11 cellular contexts compared by ENCODE assay signal in genomic region chr17:49971848-49972485, GRCh38. TPM values are rescaled to one million over a fixed set of nuclear protein-coding genes. Genes with fewer than 3 reads are reported as not detected.
DNase-seq lines count a peak whose midpoint lies in the region; ATAC-seq and TF ChIP-seq lines count a peak whose summit lies in the region.
"Had no signal": no experiment of that assay in that cellular context is flagged by ENCODE, and none has a peak within 500 bp of the region (broad histone marks: within the 10 kb centered on the region; RNA-seq: fewer than 3 reads in every experiment).

No MANE protein-coding gene starts in this region.

- no peaks in the 10 kb centered on the region for H4K20me1 ChIP-seq in smooth muscle cell (ENCODE audit: low read depth)

- H3K27me3 Mint-ChIP-seq in activated T-cell treated with anti-CD3 and anti-CD28 coated beads, Interleukin-2, amount 50 U/mL, for 24 hours: peaks cover 91% of the 10 kb centered on the region
- peaks cover 58% of the 10 kb centered on the region for H3K27me3 Mint-ChIP-seq in CD8-positive, alpha-beta T cell (ENCODE audit: low read depth)

- H3F3A ChIP-seq in smooth muscle cell (ENCODE audit: low read depth): no peaks in the 10 kb centered on the region

- POLR2A ChIA-PET in CD8-positive, alpha-beta T cell (lab: Charles Lee): no interaction called here

- H3K4me2 ChIP-seq in smooth muscle cell: peak overlapping the region; percentile 86

- H3K27ac ChIP-seq in RWPE2 (ENCODE audit: poor library complexity, severe bottlenecking) (no peak overlapping the region), smooth muscle cell (ENCODE audit: low read depth) (no peak overlapping the region)
- H3K27ac ChIP-seq in CD8-positive, alpha-beta T cell (ENCODE audit: low read depth, low read length): no peak overlapping the region

- intact Hi-C loops in CD8-positive, alpha-beta T cell (cut with DNase I, micrococcal nuclease): no loop called here

- 2% methylated on average over 54 of the region's 55 CpGs for WGBS in smooth muscle cell (ENCODE audit: low lambda C conversion rate)

- H3K9me3 Mint-ChIP-seq in activated T-cell treated with anti-CD3 and anti-CD28 coated beads, Interleukin-2, amount 50 U/mL, for 24 hours: no peaks in the 10 kb centered on the region
- H3K9me3 Mint-ChIP-seq in CD8-positive, alpha-beta T cell: no peaks in the 10 kb centered on the region

- no peak overlapping the region for H3K27ac Mint-ChIP-seq in activated T-cell treated with anti-CD3 and anti-CD28 coated beads, Interleukin-2, amount 50 U/mL, for 24 hours
- H3K27ac Mint-ChIP-seq in CD8-positive, alpha-beta T cell: no peak overlapping the region

- H3K9me3 ChIP-seq in RWPE2 (ENCODE audit: severe bottlenecking) (no peaks in the 10 kb centered on the region), iPS-15b (ENCODE audit: control insufficient read depth, insufficient read depth, low read length) (no peaks in the 10 kb centered on the region), smooth muscle cell (replicated peaks; ENCODE audit: low read depth) (no peaks in the 10 kb centered on the region)
- H3K9me3 ChIP-seq in CD8-positive, alpha-beta T cell (ENCODE audit: low read length): no peaks in the 10 kb centered on the region
- H3K9me3 ChIP-seq: mucosa of descending colon had no signal

- H3K9ac ChIP-seq in iPS-15b (ENCODE audit: low read depth, low read length) (no peak overlapping the region), smooth muscle cell (ENCODE audit: low read depth) (no peak overlapping the region)

- H3K36me3 ChIP-seq in RWPE2 (ENCODE audit: low read depth) (no peaks in the 10 kb centered on the region), iPS-15b (ENCODE audit: control insufficient read depth, insufficient read depth, low read length) (no peaks in the 10 kb centered on the region), smooth muscle cell (ENCODE audit: low read depth) (no peaks in the 10 kb centered on the region)
- no peaks in the 10 kb centered on the region for H3K36me3 ChIP-seq in CD8-positive, alpha-beta T cell (ENCODE audit: insufficient read depth, low read length)

- H3K4me3 Mint-ChIP-seq in activated T-cell treated with anti-CD3 and anti-CD28 coated beads, Interleukin-2, amount 50 U/mL, for 24 hours: peak overlapping the region; percentile 25
- H3K4me3 Mint-ChIP-seq in CD8-positive, alpha-beta T cell: no peak overlapping the region

- no peak for TF ChIP-seq CTCF in RWPE2 (IDR thresholded peaks at IDR 0.05; ENCODE audit: poor library complexity, severe bottlenecking)
- TF ChIP-seq CTCF in smooth muscle cell (IDR thresholded peaks at IDR 0.05; ENCODE audit: borderline replicate concordance, insufficient read depth, poor library complexity, severe bottlenecking): no peak
- no peak for TF ChIP-seq CTCF in CD8-positive, alpha-beta T cell (IDR thresholded peaks at IDR 0.05)
- TF ChIP-seq CTCF in omental fat pad (IDR thresholded peaks at IDR 0.05): no peak

- no peak for DNase-seq in activated T-cell treated with anti-CD3 and anti-CD28 coated beads, Interleukin-2, amount 50 U/mL, for 24 hours
- DNase-seq in activated T-cell treated with anti-CD3 and anti-CD28 coated beads, Interleukin-2, amount 50 U/mL, for 1 hour: no peak
- no peak for DNase-seq in RWPE2 (ENCODE audit: low spot score)
- no peak for DNase-seq in smooth muscle cell (lab: John Stamatoyannopoulos, UW; ENCODE audit: unreplicated experiment)
- no peak for DNase-seq in CD8-positive, alpha-beta T cell
- no peak for DNase-seq in omental fat pad (ENCODE audit: low spot score)
- DNase-seq in amniotic stem cell (lab: John Stamatoyannopoulos, UW): no peak
- DNase-seq: cerebellar nuclear complex, mucosa of descending colon had no signal

- peaks cover 34% of the 10 kb centered on the region for H3K4me1 Mint-ChIP-seq in activated T-cell treated with anti-CD3 and anti-CD28 coated beads, Interleukin-2, amount 50 U/mL, for 24 hours (ENCODE audit: low read depth)
- peaks cover 37% of the 10 kb centered on the region for H3K4me1 Mint-ChIP-seq in CD8-positive, alpha-beta T cell (ENCODE audit: low read depth)

- CTCF ChIA-PET in CD8-positive, alpha-beta T cell (lab: Charles Lee): interaction anchor here (1.2 to 11.4 kb wide), 2 partner anchors 20 to 25 kb away, joined by 3 to 117 read pairs; partner anchors contain the start of gene DLX3

- H3K36me3 Mint-ChIP-seq in activated T-cell treated with anti-CD3 and anti-CD28 coated beads, Interleukin-2, amount 50 U/mL, for 24 hours (ENCODE audit: low read depth): no peaks in the 10 kb centered on the region
- H3K36me3 Mint-ChIP-seq in CD8-positive, alpha-beta T cell: no peaks in the 10 kb centered on the region

- no peaks in the 10 kb centered on the region for H3K4me1 ChIP-seq in RWPE2 (ENCODE audit: insufficient read depth, poor library complexity, severe bottlenecking)
- peaks cover 23% of the 10 kb centered on the region for H3K4me1 ChIP-seq in iPS-15b (ENCODE audit: control insufficient read depth, insufficient read depth, low read length)
- peaks cover 35% of the 10 kb centered on the region for H3K4me1 ChIP-seq in smooth muscle cell (ENCODE audit: low read depth)
- peaks cover 44% of the 10 kb centered on the region for H3K4me1 ChIP-seq in CD8-positive, alpha-beta T cell (ENCODE audit: insufficient read depth, low read length)

- H2AFZ ChIP-seq in smooth muscle cell (ENCODE audit: low read depth): no peak overlapping the region

- H3K27me3 ChIP-seq in RWPE2 (ENCODE audit: insufficient read depth, poor library complexity, severe bottlenecking) (peaks cover 52% of the 10 kb centered on the region), iPS-15b (ENCODE audit: control insufficient read depth, insufficient read depth, low read length) (peaks cover 90% of the 10 kb centered on the region), smooth muscle cell (ENCODE audit: low read depth) (peaks cover 84% of the 10 kb centered on the region)
- peaks cover 27% of the 10 kb centered on the region for H3K27me3 ChIP-seq in CD8-positive, alpha-beta T cell (ENCODE audit: insufficient read depth, low read length)

- ATAC-seq in RWPE2 (ENCODE audit: low read depth) (no peak), omental fat pad (ENCODE audit: low FRiP score) (no peak)
- no peak for ATAC-seq in CD8-positive, alpha-beta T cell
- ATAC-seq: mucosa of descending colon had no signal

- H3K4me3 ChIP-seq in RWPE2 (ENCODE audit: severe bottlenecking): peak overlapping the region; percentile 8
- peak overlapping the region; percentile 43 for H3K4me3 ChIP-seq in iPS-15b (ENCODE audit: low read depth, low read length)
- H3K4me3 ChIP-seq in smooth muscle cell: peak overlapping the region; percentile 33
- H3K4me3 ChIP-seq in CD8-positive, alpha-beta T cell (ENCODE audit: low read depth, low read length): no peak overlapping the region
- H3K4me3 ChIP-seq: mucosa of descending colon had no signal

- no peaks in the 10 kb centered on the region for H3K79me2 ChIP-seq in smooth muscle cell (ENCODE audit: low read depth)

RNA-seq across cellular contexts. Expression of gene DLX4, which starts 3.0 kb away (rescaled TPM):
- total RNA-seq in smooth muscle cell (not detected in 2 replicates), omental fat pad (under 1 TPM in 1 of 4 donors, not detected in 3; 0.37 TPM)
- polyA plus RNA-seq in smooth muscle cell: 0.19 and 0.51 TPM in 2 replicates
- under 1 TPM; 0.44 to 0.60 TPM for total RNA-seq in CD8-positive, alpha-beta T cell

RNA-seq across cellular contexts. Expression of gene DLX3, which starts 23.1 kb away (rescaled TPM):
- total RNA-seq in smooth muscle cell (9.7 TPM in 1 of 2 replicates, not detected in the other), omental fat pad (under 1 TPM in 1 of 4 donors, not detected in 3; 0.28 TPM)
- polyA plus RNA-seq in smooth muscle cell: 1.4 and 3.8 TPM in 2 replicates
- total RNA-seq in CD8-positive, alpha-beta T cell: not detected
- polyA plus RNA-seq: AG04450 had no signal
